11 cellular contexts compared by ENCODE assay signal in genomic region chr2:158999458-158999857, GRCh38. TPM values are rescaled to one million over a fixed set of nuclear protein-coding genes. Genes with fewer than 3 reads are reported as not detected.
DNase-seq lines count a peak whose midpoint lies in the region; ATAC-seq and TF ChIP-seq lines count a peak whose summit lies in the region.
"Had no signal": no experiment of that assay in that cellular context is flagged by ENCODE, and none has a peak within 500 bp of the region (broad histone marks: within the 10 kb centered on the region; RNA-seq: fewer than 3 reads in every experiment).

No MANE protein-coding gene starts in this region.

- no peak for ATAC-seq in aorta (ENCODE audit: low FRiP score)
- ATAC-seq: activated CD8-positive, alpha-beta memory T cell treated with anti-CD3 and anti-CD28 coated beads, Interleukin-2, amount 10 ng/mL, durations not matched to agents 7 days and 5 days; stimulated activated naive CD8-positive, alpha-beta T cell treated with anti-CD3 and anti-CD28 coated beads, Interleukin-15, amount 100 ng/mL, for 72 hours had no signal

- H3K27ac ChIP-seq in HEK293 (ENCODE audit: extremely low read depth, low read depth, low read length) (peak overlapping the region; percentile 34), SJSA1 (peak overlapping the region; percentile 24), esophagus muscularis mucosa (replicated peaks in 1 of 4) (peak overlapping the region in 3 of 4 donors; percentile 5 to 48 (median 22)), sigmoid colon (peak overlapping the region in 3 of 4 donors; percentile 11 to 33 (median 30)), aorta (ENCODE audit: low read depth in 1 of 2, low read length in 2 of 2) (no peak overlapping the region)

- intact Hi-C loops in esophagus muscularis mucosa (cut with DNase I), result no loop called here
- intact Hi-C loops in sigmoid colon (cut with DNase I), result no loop called here
- intact Hi-C loops in aorta (cut with DNase I), result no loop called here

- POLR2A ChIA-PET in HEK293 (lab: Yijun Ruan, JAX), result no interaction called here
- POLR2A ChIA-PET in HEK293T (lab: Yijun Ruan, JAX), result no interaction called here

- 69% methylated on average over 4 of the region's 4 CpGs for WGBS in esophagus muscularis mucosa
- 52 to 80% methylated on average over 4 of the region's 4 CpGs for WGBS in sigmoid colon, 2 donors
- WGBS in aorta, 2 donors, result 49 to 51% methylated on average over 4 of the region's 4 CpGs

- H3K9me3 ChIP-seq in HEK293 (ENCODE audit: control insufficient read depth, insufficient read depth, low read depth, low read length), result no peaks in the 10 kb centered on the region
- H3K9me3 ChIP-seq in SJSA1 (replicated peaks), result no peaks in the 10 kb centered on the region
- H3K9me3 ChIP-seq in esophagus muscularis mucosa, result no peaks in the 10 kb centered on the region
- H3K9me3 ChIP-seq in sigmoid colon, result no peaks in the 10 kb centered on the region
- no peaks in the 10 kb centered on the region for H3K9me3 ChIP-seq in aorta (ENCODE audit: control insufficient read depth, low read length)

- no peaks in the 10 kb centered on the region for H3K27me3 ChIP-seq in SJSA1 (replicated peaks)
- no peaks in the 10 kb centered on the region for H3K27me3 ChIP-seq in esophagus muscularis mucosa
- H3K27me3 ChIP-seq in sigmoid colon, result no peaks in the 10 kb centered on the region
- no peaks in the 10 kb centered on the region for H3K27me3 ChIP-seq in aorta (ENCODE audit: control insufficient read depth in 1 of 2, insufficient read depth in 2 of 2, low read length in 1 of 2)

- TF ChIP-seq POLR2A in esophagus muscularis mucosa (IDR thresholded peaks at IDR 0.05; ENCODE audit: low read depth), result no peak
- no peak for TF ChIP-seq POLR2A in sigmoid colon (IDR thresholded peaks at IDR 0.05)

- DNase-seq in SJSA1 (ENCODE audit: low read depth in 1 of 2, low spot score in 2 of 2), result peak in 1 of 2 experiments; percentile 47
- no peak for DNase-seq in esophagus muscularis mucosa (ENCODE audit: extremely low spot score)
- DNase-seq in sigmoid colon, result no peak
- DNase-seq in HEK293T (ENCODE audit: extremely low spot score), result no peak
- no peak for DNase-seq in aorta
- DNase-seq in ureter (ENCODE audit: low spot score), result no peak
- DNase-seq: activated CD8-positive, alpha-beta memory T cell treated with anti-CD3 and anti-CD28 coated beads, Interleukin-2, amount 10 ng/mL, durations not matched to agents 7 days and 5 days; DND-41; naive B cell; stimulated activated naive CD8-positive, alpha-beta T cell treated with anti-CD3 and anti-CD28 coated beads, Interleukin-15, amount 100 ng/mL, for 72 hours had no signal

- no peak for TF ChIP-seq EP300 in esophagus muscularis mucosa (IDR thresholded peaks at IDR 0.05)
- TF ChIP-seq EP300 in sigmoid colon (IDR thresholded peaks at IDR 0.05), result no peak

- H3K4me1 ChIP-seq in HEK293 (ENCODE audit: control insufficient read depth, insufficient read depth, low read length), result peaks cover 52% of the 10 kb centered on the region
- H3K4me1 ChIP-seq in SJSA1 (replicated peaks), result peaks cover 19% of the 10 kb centered on the region
- peaks cover 56 to 77% (median 65%) of the 10 kb centered on the region in 4 donors for H3K4me1 ChIP-seq in esophagus muscularis mucosa
- H3K4me1 ChIP-seq in sigmoid colon, result peaks cover 0 to 48% (median 34%) of the 10 kb centered on the region in 4 donors
- peaks cover 0 to 2% of the 10 kb centered on the region in 2 donors for H3K4me1 ChIP-seq in aorta (ENCODE audit: control insufficient read depth in 1 of 2, insufficient read depth in 2 of 2, low read length in 2 of 2)

- CTCF ChIA-PET in HEK293 (lab: Yijun Ruan, JAX), result interaction anchor here (0.6 kb wide), 1 partner anchor 125 kb away, joined by 3 read pairs; no protein-coding TSS in a partner anchor
- CTCF ChIA-PET in HEK293T (lab: Yijun Ruan, JAX), result no interaction called here

- no peak overlapping the region for H3K4me3 ChIP-seq in HEK293 (ENCODE audit: low read depth, low read length)
- H3K4me3 ChIP-seq in SJSA1, result no peak overlapping the region
- no peak overlapping the region for H3K4me3 ChIP-seq in esophagus muscularis mucosa
- H3K4me3 ChIP-seq in sigmoid colon, result no peak overlapping the region
- no peak overlapping the region for H3K4me3 ChIP-seq in aorta (ENCODE audit: low read length in 2 of 2)

- H3K36me3 ChIP-seq in HEK293 (ENCODE audit: control insufficient read depth in 2 of 2, insufficient read depth in 1 of 2, low read length in 2 of 2), result no peaks in the 10 kb centered on the region
- H3K36me3 ChIP-seq in SJSA1, result peaks cover 17% of the 10 kb centered on the region
- peaks cover 0 to 3% (median under 1%) of the 10 kb centered on the region in 4 donors for H3K36me3 ChIP-seq in esophagus muscularis mucosa
- no peaks in the 10 kb centered on the region for H3K36me3 ChIP-seq in sigmoid colon
- H3K36me3 ChIP-seq in aorta (ENCODE audit: control insufficient read depth in 1 of 2, insufficient read depth in 2 of 2, low read length in 1 of 2), result no peaks in the 10 kb centered on the region

- no peak for TF ChIP-seq CTCF in HEK293 (tag by site-specific recombination; IDR thresholded peaks at IDR 0.05)
- TF ChIP-seq CTCF in esophagus muscularis mucosa (IDR thresholded peaks at IDR 0.05), result no peak
- no peak for TF ChIP-seq CTCF in sigmoid colon (IDR thresholded peaks at IDR 0.05)

TF ChIP-seq in HEK293, 187 proteins besides CTCF, POLR2A, EP300 and RAD21:
- TF ChIP-seq ZNF561 (tag by site-specific recombination; IDR thresholded peaks at IDR 0.05; ENCODE audit: borderline replicate concordance), result no peak
- TF ChIP-seq KLF1 (tag by site-specific recombination; IDR thresholded peaks at IDR 0.05), result no peak
- no peak for TF ChIP-seq ZNF585B (tag by site-specific recombination; IDR thresholded peaks at IDR 0.05)
- no peak for TF ChIP-seq ZNF433 (tag by site-specific recombination; IDR thresholded peaks at IDR 0.05; ENCODE audit: low read depth)

TF ChIP-seq in HEK293T, 16 proteins besides CTCF, POLR2A, EP300 and RAD21:
- TF ChIP-seq PKNOX1 (IDR thresholded peaks at IDR 0.05), result no peak
- TF ChIP-seq CTBP1 (IDR thresholded peaks at IDR 0.05; ENCODE audit: borderline replicate concordance), result no peak
- TF ChIP-seq FOXK2 (IDR thresholded peaks at IDR 0.05), result no peak
- TF ChIP-seq TARDBP (IDR thresholded peaks at IDR 0.05), result no peak
- no peak for TF ChIP-seq ARNT (IDR thresholded peaks at IDR 0.05)
- no peak for TF ChIP-seq FOXM1 (IDR thresholded peaks at IDR 0.05; ENCODE audit: borderline replicate concordance)
- no peak for TF ChIP-seq L3MBTL2 (conservative IDR thresholded peaks at IDR 0.05)
- TF ChIP-seq LEF1 (IDR thresholded peaks at IDR 0.05; ENCODE audit: borderline replicate concordance), result no peak
- no peak for TF ChIP-seq SP1 (IDR thresholded peaks at IDR 0.05)
- TF ChIP-seq BHLHE40 (IDR thresholded peaks at IDR 0.05; ENCODE audit: borderline replicate concordance), result no peak
- TF ChIP-seq ZNF384 (IDR thresholded peaks at IDR 0.05), result no peak
- TF ChIP-seq SUZ12 (IDR thresholded peaks at IDR 0.05), result no peak
- TF ChIP-seq FOXA1 (IDR thresholded peaks at IDR 0.05), result no peak
- no peak for TF ChIP-seq ELF4 (IDR thresholded peaks at IDR 0.05)

RNA-seq across cellular contexts. Expression of gene TANC1, which starts 31.0 kb away (rescaled TPM):
- total RNA-seq in SJSA1 (2014; rRNA removed; shearing (Covaris generic)), result 11.6 and 26.5 TPM in 2 replicates
- total RNA-seq in esophagus muscularis mucosa, result 10 to 100 TPM; 34.3 to 54.0 (median 52.9) TPM
- 10 to 100 TPM; 47.0 to 74.5 (median 56.9) TPM for total RNA-seq in sigmoid colon
- 10 to 100 TPM in 1 of 3 donors, 1 to 10 TPM in 2; 3.6 to 13.4 (median 5.3) TPM for polyA plus RNA-seq in sigmoid colon
- 10 to 100 TPM; 56.9 to 58.3 TPM for total RNA-seq in aorta
- polyA plus RNA-seq in aorta, result 10 to 100 TPM in 1 of 2 donors, 1 to 10 TPM in 1; 7.8 to 39.2 TPM
- 62.9 TPM for total RNA-seq in ureter

Comparison
In these comparisons a context has a peak if more than half of its experiments do, and no peak if none do; other contexts are left out.
1. H3K27ac ChIP-seq: peak in HEK293 (single experiment), SJSA1 (single experiment), esophagus muscularis mucosa (3 of 4) and sigmoid colon (3 of 4); none in aorta (0 of 2).